Comparison of ENCODE assay signal across 17 cellular contexts in genomic region chr17:19313746-19314651, GRCh38. TPM values are rescaled to one million over a fixed set of nuclear protein-coding genes. Genes with fewer than 3 reads are reported as not detected.
DNase-seq lines count a peak whose midpoint lies in the region; ATAC-seq and TF ChIP-seq lines count a peak whose summit lies in the region.
"Had no signal": no experiment of that assay in that cellular context is flagged by ENCODE, and none has a peak within 500 bp of the region (broad histone marks: within the 10 kb centered on the region; RNA-seq: fewer than 3 reads in every experiment).

No MANE protein-coding gene starts in this region.

- POLR2A ChIA-PET in OCI-LY7 (lab: Charles Lee), result no interaction called here

- H3K9me3 Mint-ChIP-seq in activated naive CD8-positive, alpha-beta T cell treated with anti-CD3 and anti-CD28 coated beads, Interleukin-2, amount 50 U/mL, for 24 hours, result no peaks in the 10 kb centered on the region

- peak overlapping the region; percentile 73 for H3K4me2 ChIP-seq in BLaER1
- no peak overlapping the region for H3K4me2 ChIP-seq in parathyroid adenoma (ENCODE audit: low read length)
- H3K4me2 ChIP-seq in OCI-LY7 (ENCODE audit: low read length), result no peak overlapping the region

- H3K9me2 ChIP-seq in OCI-LY7 (ENCODE audit: insufficient read depth, low read length), result no peaks in the 10 kb centered on the region

- H3K4me1 ChIP-seq in BLaER1 (peaks cover 75% of the 10 kb centered on the region), parathyroid adenoma (peaks cover 26% of the 10 kb centered on the region), OCI-LY7 (ENCODE audit: insufficient read depth, low read length, poor library complexity, severe bottlenecking) (peaks cover 71% of the 10 kb centered on the region)

- intact Hi-C loops in OCI-LY7 (cut with micrococcal nuclease; ENCODE audit: unreplicated experiment), result no loop called here

- no peak overlapping the region for H3K27ac Mint-ChIP-seq in T-helper 17 cell
- H3K27ac Mint-ChIP-seq in activated naive CD8-positive, alpha-beta T cell treated with anti-CD3 and anti-CD28 coated beads, Interleukin-2, amount 50 U/mL, for 24 hours, result no peak overlapping the region

- CTCF ChIA-PET in OCI-LY7 (lab: Charles Lee; ENCODE audit: unreplicated experiment), result no interaction called here

- H3K4me3 ChIP-seq in BLaER1 (no peak overlapping the region), fibroblast of mammary gland (ENCODE audit: control insufficient read depth, low read depth, low read length) (no peak overlapping the region), parathyroid adenoma (ENCODE audit: low read depth, low read length) (no peak overlapping the region), OCI-LY7 (ENCODE audit: low read depth, low read length, poor library complexity, severe bottlenecking) (no peak overlapping the region)
- H3K4me3 ChIP-seq: psoas muscle, testis had no signal

- H4K20me1 ChIP-seq in BLaER1 (peaks cover 21% of the 10 kb centered on the region; the same call in 1 of the 2 replicates), OCI-LY7 (ENCODE audit: insufficient read depth, low read length) (no peaks in the 10 kb centered on the region)

- peaks cover 4% of the 10 kb centered on the region for H3K4me1 Mint-ChIP-seq in T-helper 17 cell
- H3K4me1 Mint-ChIP-seq in activated naive CD8-positive, alpha-beta T cell treated with anti-CD3 and anti-CD28 coated beads, Interleukin-2, amount 50 U/mL, for 24 hours, result no peaks in the 10 kb centered on the region

- H3K36me3 ChIP-seq in BLaER1 (no peaks in the 10 kb centered on the region), parathyroid adenoma (ENCODE audit: control insufficient read depth, insufficient read depth, low read length) (no peaks in the 10 kb centered on the region), OCI-LY7 (ENCODE audit: insufficient read depth, low read length) (peaks cover 5% of the 10 kb centered on the region; the same call in 1 of the 2 replicates)

- H3K9ac ChIP-seq in BLaER1 (0 out of 2 replicates have a peak overlapping the region, but pooled peaks have one; percentile 15), parathyroid adenoma (no peak overlapping the region)

- peaks cover 52% of the 10 kb centered on the region for H3K27me3 ChIP-seq in BLaER1
- no peaks in the 10 kb centered on the region for H3K27me3 ChIP-seq in parathyroid adenoma (ENCODE audit: control insufficient read depth, insufficient read depth, low read length)
- H3K27me3 ChIP-seq: testis had no signal

- ATAC-seq in T-helper 17 cell, result no peak
- no peak for ATAC-seq in activated naive CD8-positive, alpha-beta T cell treated with anti-CD3 and anti-CD28 coated beads, Interleukin-2, amount 50 U/mL, for 24 hours
- ATAC-seq: psoas muscle, SK-N-SH treated with all-trans-retinoic acid at 6 μM for 48 hours had no signal

- DNase-seq in T-helper 17 cell, result no peak
- DNase-seq in fibroblast of mammary gland (ENCODE audit: low read depth), result peak; percentile 71
- DNase-seq in activated gamma-delta T cell treated with Interleukin-2 at 50 U/mL for 16 hours, result no peak
- DNase-seq in OCI-LY7 (ENCODE audit: low spot score), result no peak
- no peak for DNase-seq in activated naive CD8-positive, alpha-beta T cell treated with anti-CD3 and anti-CD28 coated beads, Interleukin-2, amount 50 U/mL, for 24 hours
- DNase-seq in NCI-H1048 (lab: John Stamatoyannopoulos, UW), result no peak
- DNase-seq: activated naive CD4-positive, alpha-beta T cell; effector CD4-positive, alpha-beta T cell; Kasumi-1; kidney; NCI-H1436; OCI-M1; psoas muscle; testis had no signal

- H3K27me3 Mint-ChIP-seq in T-helper 17 cell, result peaks cover 23% of the 10 kb centered on the region
- peaks cover 21% of the 10 kb centered on the region for H3K27me3 Mint-ChIP-seq in activated naive CD8-positive, alpha-beta T cell treated with anti-CD3 and anti-CD28 coated beads, Interleukin-2, amount 50 U/mL, for 24 hours

- no peaks in the 10 kb centered on the region for H3K9me3 ChIP-seq in BLaER1
- no peaks in the 10 kb centered on the region for H3K9me3 ChIP-seq in T-helper 17 cell (ENCODE audit: control insufficient read depth, low read length, poor library complexity, severe bottlenecking)
- no peaks in the 10 kb centered on the region for H3K9me3 ChIP-seq in parathyroid adenoma (ENCODE audit: control insufficient read depth, low read length)
- H3K9me3 ChIP-seq in OCI-LY7 (ENCODE audit: low read length), result no peaks in the 10 kb centered on the region
- H3K9me3 ChIP-seq: psoas muscle, testis had no signal

- peaks cover 7% of the 10 kb centered on the region for H3K79me2 ChIP-seq in parathyroid adenoma
- H3K79me2 ChIP-seq in OCI-LY7 (ENCODE audit: insufficient read depth, low read depth, low read length), result no peaks in the 10 kb centered on the region

- H3K27ac ChIP-seq in BLaER1 (no peak overlapping the region), parathyroid adenoma (peak overlapping the region; percentile 27), OCI-LY7 (ENCODE audit: low read depth, low read length, poor library complexity, severe bottlenecking) (no peak overlapping the region)
- H3K27ac ChIP-seq: testis had no signal

- H3K4me3 Mint-ChIP-seq in T-helper 17 cell, result peak overlapping the region; percentile 44
- H3K4me3 Mint-ChIP-seq in activated naive CD8-positive, alpha-beta T cell treated with anti-CD3 and anti-CD28 coated beads, Interleukin-2, amount 50 U/mL, for 24 hours, result no peak overlapping the region

- H2AFZ ChIP-seq in parathyroid adenoma, result no peak overlapping the region
- no peak overlapping the region for H2AFZ ChIP-seq in OCI-LY7 (ENCODE audit: low read length)

- no peak for TF ChIP-seq CTCF in fibroblast of mammary gland (conservative IDR thresholded peaks at IDR 0.05; ENCODE audit: control insufficient read depth, insufficient read depth, low read depth, low read length)
- TF ChIP-seq CTCF in parathyroid adenoma (IDR thresholded peaks at IDR 0.05), result no peak
- TF ChIP-seq CTCF in OCI-LY7 (conservative IDR thresholded peaks at IDR 0.05; ENCODE audit: low read length), result no peak

- H3K36me3 Mint-ChIP-seq in T-helper 17 cell (ENCODE audit: low read depth), result peaks cover 2% of the 10 kb centered on the region
- peaks cover 2% of the 10 kb centered on the region for H3K36me3 Mint-ChIP-seq in activated naive CD8-positive, alpha-beta T cell treated with anti-CD3 and anti-CD28 coated beads, Interleukin-2, amount 50 U/mL, for 24 hours (ENCODE audit: low read depth)

- no TSS peak for BruUV-seq in OCI-LY7 (replicated peaks; lab: Mats Ljungman, UMichigan)

RNA-seq across cellular contexts. Expression of gene B9D1, which starts 48.5 kb away (rescaled TPM):
- total RNA-seq in T-helper 17 cell (1 to 10 TPM in 1 of 2 donors, under 1 TPM in 1; 0.37 to 1.2 TPM), OCI-LY7 (2022) (21.1 and 24.1 TPM in 2 replicates)
- total RNA-seq in OCI-LY7 (2014; rRNA removed; shearing (Covaris generic)), result 35.8 and 38.1 TPM in 2 replicates

Comparison
In these comparisons a context has a peak if more than half of its experiments do, and no peak if none do; other contexts are left out.
1. RNA of gene B9D1, which starts 48.5 kb away (total RNA-seq): 21.1 to 38.1 TPM in OCI-LY7; 0.37 to 1.2 TPM in T-helper 17 cell; every median in the first group is over 4 times any median in the second.